In the genomic region with DNA sequence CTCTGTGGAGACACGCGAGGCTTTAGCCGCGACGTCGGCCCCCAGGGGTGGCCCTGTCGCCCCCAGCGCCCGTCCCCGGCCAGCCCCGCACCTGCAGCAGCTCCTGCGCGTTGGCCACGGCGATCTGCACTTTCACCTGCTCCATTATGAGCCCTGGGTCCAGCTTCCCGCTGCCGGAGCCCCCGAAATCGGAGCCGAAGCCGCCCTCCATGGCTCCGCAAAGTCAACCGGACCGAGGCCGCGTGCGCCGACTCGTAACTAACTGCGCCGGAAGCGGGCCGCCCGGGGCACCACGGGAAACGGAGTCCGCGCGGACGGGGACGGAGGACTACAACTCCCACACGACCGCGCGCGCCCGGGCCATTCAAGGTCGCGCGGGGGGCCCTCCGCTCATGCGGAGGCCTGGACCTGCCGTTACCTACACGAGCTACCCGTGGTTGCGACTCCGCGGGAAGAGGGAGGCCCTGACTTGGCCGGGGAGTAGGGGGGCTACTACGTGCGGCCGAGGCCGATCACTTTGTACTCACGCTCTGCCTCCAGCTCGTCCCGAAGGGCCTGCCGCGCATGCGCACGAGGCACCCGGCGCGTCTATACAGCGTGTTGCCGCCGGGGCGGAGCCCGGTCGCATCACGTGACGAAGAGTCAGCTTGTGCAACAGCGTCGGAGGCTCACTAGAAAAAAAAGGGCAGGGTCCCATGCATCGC, we compare ENCODE assay signal across 1 cellular context.
A peak's percentile ranks its signal among the peaks of the same experiment; 100 is the strongest.
TF ChIP-seq lines count a peak whose summit lies in the region.

A gene (minus strand): TSS at position 264 of the 704 bp plus-strand sequence. CDS start 53 bp downstream, at position 211.

TF ChIP-seq in SK-N-SH, 30 proteins besides CTCF, POLR2A, EP300 and RAD21 (continued from another document):
- TF ChIP-seq, protein P1, sequence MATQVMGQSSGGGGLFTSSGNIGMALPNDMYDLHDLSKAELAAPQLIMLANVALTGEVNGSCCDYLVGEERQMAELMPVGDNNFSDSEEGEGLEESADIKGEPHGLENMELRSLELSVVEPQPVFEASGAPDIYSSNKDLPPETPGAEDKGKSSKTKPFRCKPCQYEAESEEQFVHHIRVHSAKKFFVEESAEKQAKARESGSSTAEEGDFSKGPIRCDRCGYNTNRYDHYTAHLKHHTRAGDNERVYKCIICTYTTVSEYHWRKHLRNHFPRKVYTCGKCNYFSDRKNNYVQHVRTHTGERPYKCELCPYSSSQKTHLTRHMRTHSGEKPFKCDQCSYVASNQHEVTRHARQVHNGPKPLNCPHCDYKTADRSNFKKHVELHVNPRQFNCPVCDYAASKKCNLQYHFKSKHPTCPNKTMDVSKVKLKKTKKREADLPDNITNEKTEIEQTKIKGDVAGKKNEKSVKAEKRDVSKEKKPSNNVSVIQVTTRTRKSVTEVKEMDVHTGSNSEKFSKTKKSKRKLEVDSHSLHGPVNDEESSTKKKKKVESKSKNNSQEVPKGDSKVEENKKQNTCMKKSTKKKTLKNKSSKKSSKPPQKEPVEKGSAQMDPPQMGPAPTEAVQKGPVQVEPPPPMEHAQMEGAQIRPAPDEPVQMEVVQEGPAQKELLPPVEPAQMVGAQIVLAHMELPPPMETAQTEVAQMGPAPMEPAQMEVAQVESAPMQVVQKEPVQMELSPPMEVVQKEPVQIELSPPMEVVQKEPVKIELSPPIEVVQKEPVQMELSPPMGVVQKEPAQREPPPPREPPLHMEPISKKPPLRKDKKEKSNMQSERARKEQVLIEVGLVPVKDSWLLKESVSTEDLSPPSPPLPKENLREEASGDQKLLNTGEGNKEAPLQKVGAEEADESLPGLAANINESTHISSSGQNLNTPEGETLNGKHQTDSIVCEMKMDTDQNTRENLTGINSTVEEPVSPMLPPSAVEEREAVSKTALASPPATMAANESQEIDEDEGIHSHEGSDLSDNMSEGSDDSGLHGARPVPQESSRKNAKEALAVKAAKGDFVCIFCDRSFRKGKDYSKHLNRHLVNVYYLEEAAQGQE (IDR thresholded peaks at IDR 0.05; ENCODE audit: low read depth, low read length): no peak
- TF ChIP-seq EZH2phosphoT487 (IDR thresholded peaks at IDR 0.05; ENCODE audit: borderline replicate concordance, low read depth) (no peak), MEF2A (IDR thresholded peaks at IDR 0.05; ENCODE audit: borderline replicate concordance, low read depth) (no peak), SMC3 (IDR thresholded peaks at IDR 0.05; ENCODE audit: low read depth, low read length) (no peak), RXRA (IDR thresholded peaks at IDR 0.05; ENCODE audit: borderline replicate concordance, low read depth) (no peak; the same call in 1 of the 2 replicates), GATA2 (CRISPR knock-in tag; IDR thresholded peaks at IDR 0.05) (no peak), ELF1 (IDR thresholded peaks at IDR 0.05) (peak; percentile 93), FOSL2 (IDR thresholded peaks at IDR 0.05; ENCODE audit: borderline replicate concordance, low read depth) (no peak), RCOR1 (IDR thresholded peaks at IDR 0.05; ENCODE audit: low read length) (0 out of 2 replicates have a peak, but pooled peaks have one; percentile 37), NRF1 (IDR thresholded peaks at IDR 0.05; ENCODE audit: low read depth, low read length) (peak; percentile 94), CHD2 (IDR thresholded peaks at IDR 0.05; ENCODE audit: low read length, partially characterized antibody) (peak; percentile 55), TAF1 (IDR thresholded peaks at IDR 0.05; ENCODE audit: borderline replicate concordance, low read depth, low read length) (peak; percentile 30; the same call in 1 of the 2 replicates), MXI1 (IDR thresholded peaks at IDR 0.05; ENCODE audit: low read depth, low read length) (peak; percentile 11; the same call in 1 of the 2 replicates)
- TF ChIP-seq, protein P2, sequence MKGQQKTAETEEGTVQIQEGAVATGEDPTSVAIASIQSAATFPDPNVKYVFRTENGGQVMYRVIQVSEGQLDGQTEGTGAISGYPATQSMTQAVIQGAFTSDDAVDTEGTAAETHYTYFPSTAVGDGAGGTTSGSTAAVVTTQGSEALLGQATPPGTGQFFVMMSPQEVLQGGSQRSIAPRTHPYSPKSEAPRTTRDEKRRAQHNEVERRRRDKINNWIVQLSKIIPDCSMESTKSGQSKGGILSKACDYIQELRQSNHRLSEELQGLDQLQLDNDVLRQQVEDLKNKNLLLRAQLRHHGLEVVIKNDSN (IDR thresholded peaks at IDR 0.05; ENCODE audit: borderline replicate concordance, low read depth): peak; percentile 98
- TF ChIP-seq, protein P3, sequence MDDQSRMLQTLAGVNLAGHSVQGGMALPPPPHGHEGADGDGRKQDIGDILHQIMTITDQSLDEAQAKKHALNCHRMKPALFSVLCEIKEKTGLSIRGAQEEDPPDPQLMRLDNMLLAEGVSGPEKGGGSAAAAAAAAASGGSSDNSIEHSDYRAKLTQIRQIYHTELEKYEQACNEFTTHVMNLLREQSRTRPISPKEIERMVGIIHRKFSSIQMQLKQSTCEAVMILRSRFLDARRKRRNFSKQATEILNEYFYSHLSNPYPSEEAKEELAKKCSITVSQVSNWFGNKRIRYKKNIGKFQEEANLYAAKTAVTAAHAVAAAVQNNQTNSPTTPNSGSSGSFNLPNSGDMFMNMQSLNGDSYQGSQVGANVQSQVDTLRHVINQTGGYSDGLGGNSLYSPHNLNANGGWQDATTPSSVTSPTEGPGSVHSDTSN (IDR thresholded peaks at IDR 0.05): peak; percentile 26
- TF ChIP-seq, protein P4, sequence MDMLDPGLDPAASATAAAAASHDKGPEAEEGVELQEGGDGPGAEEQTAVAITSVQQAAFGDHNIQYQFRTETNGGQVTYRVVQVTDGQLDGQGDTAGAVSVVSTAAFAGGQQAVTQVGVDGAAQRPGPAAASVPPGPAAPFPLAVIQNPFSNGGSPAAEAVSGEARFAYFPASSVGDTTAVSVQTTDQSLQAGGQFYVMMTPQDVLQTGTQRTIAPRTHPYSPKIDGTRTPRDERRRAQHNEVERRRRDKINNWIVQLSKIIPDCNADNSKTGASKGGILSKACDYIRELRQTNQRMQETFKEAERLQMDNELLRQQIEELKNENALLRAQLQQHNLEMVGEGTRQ (IDR thresholded peaks at IDR 0.05; ENCODE audit: borderline replicate concordance, low read depth, low read length): peak; percentile 91
- TF ChIP-seq, protein P5, sequence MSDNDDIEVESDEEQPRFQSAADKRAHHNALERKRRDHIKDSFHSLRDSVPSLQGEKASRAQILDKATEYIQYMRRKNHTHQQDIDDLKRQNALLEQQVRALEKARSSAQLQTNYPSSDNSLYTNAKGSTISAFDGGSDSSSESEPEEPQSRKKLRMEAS (IDR thresholded peaks at IDR 0.05; ENCODE audit: low read depth): peak; percentile 91
- TF ChIP-seq, protein P6, sequence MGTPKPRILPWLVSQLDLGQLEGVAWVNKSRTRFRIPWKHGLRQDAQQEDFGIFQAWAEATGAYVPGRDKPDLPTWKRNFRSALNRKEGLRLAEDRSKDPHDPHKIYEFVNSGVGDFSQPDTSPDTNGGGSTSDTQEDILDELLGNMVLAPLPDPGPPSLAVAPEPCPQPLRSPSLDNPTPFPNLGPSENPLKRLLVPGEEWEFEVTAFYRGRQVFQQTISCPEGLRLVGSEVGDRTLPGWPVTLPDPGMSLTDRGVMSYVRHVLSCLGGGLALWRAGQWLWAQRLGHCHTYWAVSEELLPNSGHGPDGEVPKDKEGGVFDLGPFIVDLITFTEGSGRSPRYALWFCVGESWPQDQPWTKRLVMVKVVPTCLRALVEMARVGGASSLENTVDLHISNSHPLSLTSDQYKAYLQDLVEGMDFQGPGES (IDR thresholded peaks at IDR 0.05; ENCODE audit: low read depth, low read length): no peak
